Comparison of ENCODE assay signal across 8 cellular contexts in the genomic region with DNA sequence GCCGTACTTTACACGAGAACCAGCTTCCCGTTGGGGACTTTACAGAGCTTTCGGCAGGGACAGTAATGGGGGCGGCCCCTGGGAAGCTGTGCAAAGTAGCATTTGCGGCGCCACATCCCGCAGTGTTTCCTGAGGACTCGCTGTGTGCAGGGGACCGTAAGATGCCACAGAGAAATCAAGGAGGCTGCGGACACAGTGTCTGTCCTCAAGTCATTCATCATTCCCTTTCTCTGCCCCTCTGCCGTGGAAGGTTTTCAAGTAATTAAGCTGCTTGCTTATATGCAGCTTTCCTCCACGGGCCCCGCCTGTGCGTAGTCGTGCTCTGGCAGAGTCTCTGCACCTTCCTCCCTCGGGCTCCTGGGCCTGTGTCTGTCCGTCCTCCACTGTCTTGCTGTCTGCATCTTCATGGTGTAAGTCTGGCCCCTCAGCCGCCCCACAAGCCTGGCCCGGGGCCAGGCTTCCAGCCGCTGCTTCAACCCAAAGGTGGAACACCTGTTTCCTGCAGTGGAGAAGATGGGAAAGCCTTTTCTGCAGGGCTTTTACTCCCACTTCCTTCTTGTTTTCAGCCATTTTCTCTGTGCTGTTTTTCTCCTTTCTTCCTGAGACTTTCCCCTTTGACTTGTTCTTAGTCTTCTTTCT.
DNase-seq lines count a peak whose midpoint lies in the region; ATAC-seq and TF ChIP-seq lines count a peak whose summit lies in the region.

No MANE protein-coding gene starts in this region.

- peaks cover 3% of the 10 kb centered on the region for H3K27me3 Mint-ChIP-seq in brain
- H3K27me3 Mint-ChIP-seq in stimulated activated naive B cell treated with anti-CD40 and anti-IgM and Interleukin-4, amounts not matched to agents 10 μg/mL and 1 μg/mL and 100 μg/mL, for 72 hours = no peaks in the 10 kb centered on the region

- TF ChIP-seq CTCF in brain (conservative IDR thresholded peaks at IDR 0.05) (no peak), right lobe of liver (IDR thresholded peaks at IDR 0.05) (no peak)

- peak; percentile 41 for DNase-seq in NCI-H748 (lab: John Stamatoyannopoulos, UW; ENCODE audit: unreplicated experiment)
- no peak for DNase-seq in NCI-H748 treated with DMSO at 0.1 percent for 48 hours (lab: John Stamatoyannopoulos, UW)
- DNase-seq in NCI-H2196 (lab: John Stamatoyannopoulos, UW; ENCODE audit: unreplicated experiment) = peak; percentile 47
- no peak for DNase-seq in stimulated activated naive B cell treated with anti-CD40 and anti-IgM and Interleukin-4, amounts not matched to agents 10 μg/mL and 1 μg/mL and 100 μg/mL, for 72 hours
- no peak for DNase-seq in right lobe of liver
- no peak for DNase-seq in NCI-H128 (lab: John Stamatoyannopoulos, UW; ENCODE audit: unreplicated experiment)

- H3K27me3 ChIP-seq in right lobe of liver = no peaks in the 10 kb centered on the region

- intact Hi-C loops in right lobe of liver (cut with DNase I) = no loop called here

- H3K9me3 ChIP-seq in right lobe of liver = no peaks in the 10 kb centered on the region

- ATAC-seq in stimulated activated naive B cell treated with anti-CD40 and anti-IgM and Interleukin-4, amounts not matched to agents 10 μg/mL and 1 μg/mL and 100 μg/mL, for 72 hours (replicated peaks) = peak; percentile 79 to 86
- no peak for ATAC-seq in right lobe of liver
- no peak for ATAC-seq in GM18861 (IDR thresholded peaks at IDR 0.05; ENCODE audit: unreplicated experiment)

- H3K9me3 Mint-ChIP-seq in brain = no peaks in the 10 kb centered on the region
- peaks cover 0 to 2% of the 10 kb centered on the region in 2 donors for H3K9me3 Mint-ChIP-seq in stimulated activated naive B cell treated with anti-CD40 and anti-IgM and Interleukin-4, amounts not matched to agents 10 μg/mL and 1 μg/mL and 100 μg/mL, for 72 hours

- H3K36me3 ChIP-seq in right lobe of liver = peaks cover 0 to 2% (median 0%) of the 10 kb centered on the region in 4 donors

- WGBS in right lobe of liver (ENCODE audit: insufficient coverage, low coverage, low lambda C conversion rate, missing lambda C conversion rate) = 86% methylated on average over 15 of the region's 21 CpGs

- no peak overlapping the region for H3K4me3 ChIP-seq in right lobe of liver

- no peak overlapping the region for H3K27ac ChIP-seq in right lobe of liver

- peaks cover 56% of the 10 kb centered on the region for H3K4me1 Mint-ChIP-seq in brain
- peaks cover 30 to 32% of the 10 kb centered on the region in 2 donors for H3K4me1 Mint-ChIP-seq in stimulated activated naive B cell treated with anti-CD40 and anti-IgM and Interleukin-4, amounts not matched to agents 10 μg/mL and 1 μg/mL and 100 μg/mL, for 72 hours

- peak overlapping the region; percentile 83 to 98 (median 92) for H3K27ac Mint-ChIP-seq in brain
- H3K27ac Mint-ChIP-seq in stimulated activated naive B cell treated with anti-CD40 and anti-IgM and Interleukin-4, amounts not matched to agents 10 μg/mL and 1 μg/mL and 100 μg/mL, for 72 hours = peak overlapping the region; percentile 90

- H3K4me1 ChIP-seq in right lobe of liver = no peaks in the 10 kb centered on the region

- TF ChIP-seq POLR2A in right lobe of liver (IDR thresholded peaks at IDR 0.05) = no peak

- H3K4me3 Mint-ChIP-seq in brain = peak overlapping the region in 2 of 5 experiments; percentile 66 to 70
- H3K4me3 Mint-ChIP-seq in stimulated activated naive B cell treated with anti-CD40 and anti-IgM and Interleukin-4, amounts not matched to agents 10 μg/mL and 1 μg/mL and 100 μg/mL, for 72 hours = peak overlapping the region; percentile 31 to 81

- H3K36me3 Mint-ChIP-seq in brain = peaks cover 31% of the 10 kb centered on the region
- H3K36me3 Mint-ChIP-seq in stimulated activated naive B cell treated with anti-CD40 and anti-IgM and Interleukin-4, amounts not matched to agents 10 μg/mL and 1 μg/mL and 100 μg/mL, for 72 hours = peaks cover 34 to 61% of the 10 kb centered on the region in 2 donors

Comparison
In these comparisons a context has a peak if more than half of its experiments do, and no peak if none do; other contexts are left out.
1. DNase-seq: peak in NCI-H748 (single experiment) and NCI-H2196 (single experiment); none in NCI-H748 treated with DMSO at 0.1 percent for 48 hours (single experiment), stimulated activated naive B cell treated with anti-CD40 and anti-IgM and Interleukin-4, amounts not matched to agents 10 μg/mL and 1 μg/mL and 100 μg/mL, for 72 hours (single experiment), right lobe of liver (0 of 3) and NCI-H128 (single experiment).
2. ATAC-seq: peak in stimulated activated naive B cell treated with anti-CD40 and anti-IgM and Interleukin-4, amounts not matched to agents 10 μg/mL and 1 μg/mL and 100 μg/mL, for 72 hours (2 of 2); none in right lobe of liver (0 of 4) and GM18861 (single experiment).